8 cellular contexts compared by ENCODE assay signal in genomic region chr1:214331827-214332423, GRCh38. TPM values are rescaled to one million over a fixed set of nuclear protein-coding genes. Genes with fewer than 3 reads are reported as not detected.
DNase-seq lines count a peak whose midpoint lies in the region; ATAC-seq and TF ChIP-seq lines count a peak whose summit lies in the region.

No MANE protein-coding gene starts in this region.

- no peak overlapping the region for H3K4me3 ChIP-seq in thoracic aorta

- no peaks in the 10 kb centered on the region for H3K27me3 Mint-ChIP-seq in naive B cell

- H3K4me3 Mint-ChIP-seq in naive B cell, result no peak overlapping the region

- H3K9me3 ChIP-seq in thoracic aorta, result no peaks in the 10 kb centered on the region

- no peak overlapping the region for H3K27ac ChIP-seq in thoracic aorta

- peaks cover 0 to 2% (median 0%) of the 10 kb centered on the region in 3 donors for H3K4me1 Mint-ChIP-seq in naive B cell

- H3K27me3 ChIP-seq in thoracic aorta (replicated peaks; ENCODE audit: insufficient read depth), result no peaks in the 10 kb centered on the region

- DNase-seq in COR-L47 (lab: John Stamatoyannopoulos, UW) (peak; percentile 8), M059J (ENCODE audit: low read depth) (peak; percentile 45), ecto neural progenitor cell (ENCODE audit: low spot score) (peak; percentile 70), naive B cell (peak; percentile 21), thoracic aorta (ENCODE audit: low spot score) (no peak)
- DNase-seq in activated CD4-positive, CD25-positive, alpha-beta regulatory T cell treated with anti-CD3 and anti-CD28 coated beads, Interleukin-2, amount 50 U/mL, for 72 hours, result peak; percentile 63

- H3K36me3 Mint-ChIP-seq in naive B cell, result peaks cover 4 to 6% of the 10 kb centered on the region in 2 donors

- H3K27ac Mint-ChIP-seq in naive B cell, result no peak overlapping the region

- peak; percentile 64 for TF ChIP-seq CTCF in thoracic aorta (IDR thresholded peaks at IDR 0.05)

- H3K9me3 Mint-ChIP-seq in naive B cell, result no peaks in the 10 kb centered on the region

- H3K4me1 ChIP-seq in thoracic aorta (ENCODE audit: control insufficient read depth in 1 of 2, low read depth in 2 of 2), result no peaks in the 10 kb centered on the region

- H3K36me3 ChIP-seq in thoracic aorta, result peaks cover 5% of the 10 kb centered on the region

- ATAC-seq in GM19328 (IDR thresholded peaks at IDR 0.05; ENCODE audit: unreplicated experiment) (peak; percentile 47), naive B cell (ENCODE audit: low read depth in 2 of 2) (peak in 1 of 2 donors; percentile 48), thoracic aorta (ENCODE audit: insufficient number of reproducible peaks, low FRiP score, low read depth) (no peak), HG02763 (IDR thresholded peaks at IDR 0.05; ENCODE audit: unreplicated experiment) (no peak)

RNA-seq across cellular contexts. Expression of gene SMYD2, which starts 51.0 kb away (rescaled TPM):
- 70.9 and 78.8 TPM in 2 replicates for total RNA-seq in M059J (2014; rRNA removed; shearing (Covaris generic))
- polyA plus RNA-seq in naive B cell (ENCODE audit: low read depth in 6 of 6), result 10 to 100 TPM; 28.3 to 76.8 (median 33.9) TPM
- total RNA-seq in thoracic aorta, result 10 to 100 TPM; 10.9 to 13.4 TPM
